Comparison of ENCODE assay signal across 14 cellular contexts in genomic region chr4:3389879-3390840, GRCh38. TPM values are rescaled to one million over a fixed set of nuclear protein-coding genes. Genes with fewer than 3 reads are reported as not detected.
A peak's percentile ranks its signal among the peaks of the same experiment; 100 is the strongest.
DNase-seq lines count a peak whose midpoint lies in the region; ATAC-seq and TF ChIP-seq lines count a peak whose summit lies in the region.
"Had no signal": no experiment of that assay in that cellular context is flagged by ENCODE, and none has a peak within 500 bp of the region (broad histone marks: within the 10 kb centered on the region; RNA-seq: fewer than 3 reads in every experiment).

No MANE protein-coding gene starts in this region.

- H3K27me3 ChIP-seq in left ventricle myocardium inferior (ENCODE audit: low read depth), result no peaks in the 10 kb centered on the region
- H3K27me3 ChIP-seq in foreskin keratinocyte, result no peaks in the 10 kb centered on the region
- H3K27me3 ChIP-seq in neuronal stem cell (ENCODE audit: control insufficient read depth in 3 of 3, insufficient read depth in 3 of 3, low read depth in 1 of 3, low read length in 3 of 3), result no peaks in the 10 kb centered on the region
- H3K27me3 ChIP-seq: cardiac muscle cell, testis had no signal

- H3K27ac ChIP-seq in left ventricle myocardium inferior (replicated peaks) (no peak overlapping the region), foreskin keratinocyte (peak overlapping the region; percentile 39), neuronal stem cell (replicated peaks; ENCODE audit: low read length) (peak overlapping the region; percentile 40)
- H3K27ac ChIP-seq: A549 had no signal

- no peak overlapping the region for H3K4me3 ChIP-seq in left ventricle myocardium inferior
- H3K4me3 ChIP-seq in neuronal stem cell (ENCODE audit: low read length in 2 of 2), result no peak overlapping the region
- H3K4me3 ChIP-seq: A549, cardiac muscle cell, testis had no signal

- intact Hi-C loops in left ventricle myocardium inferior (cut with micrococcal nuclease), result no loop called here
- intact Hi-C loops in cardiac septum (cut with DNase I), result no loop called here

- no peak for ATAC-seq in foreskin keratinocyte
- ATAC-seq: A549; activated CD8-positive, alpha-beta T cell treated with anti-CD3 and anti-CD28 coated beads, Interleukin-2, amount 10 ng/mL, durations not matched to agents 7 days and 5 days had no signal

- H3K4me1 ChIP-seq in left ventricle myocardium inferior (peaks cover 38% of the 10 kb centered on the region), foreskin keratinocyte (peaks cover 7% of the 10 kb centered on the region), neuronal stem cell (ENCODE audit: control insufficient read depth in 2 of 2, insufficient read depth in 1 of 2, low read depth in 1 of 2, low read length in 2 of 2) (peaks cover 38 to 42% of the 10 kb centered on the region in 2 donors)
- H3K4me1 ChIP-seq: A549 had no signal

- H2AK5ac ChIP-seq in neuronal stem cell (ENCODE audit: low read depth, low read length), result peak overlapping the region; percentile 76

- H3K9me3 ChIP-seq in left ventricle myocardium inferior (replicated peaks) (no peaks in the 10 kb centered on the region), neuronal stem cell (replicated peaks in 1 of 2; ENCODE audit: control insufficient read depth in 2 of 2, insufficient read depth in 1 of 2, low read depth in 1 of 2, low read length in 2 of 2) (no peaks in the 10 kb centered on the region)
- H3K9me3 ChIP-seq: A549, testis had no signal

- H3K9ac ChIP-seq in neuronal stem cell (ENCODE audit: low read depth, low read length, poor library complexity), result peak overlapping the region; percentile 64

- peak overlapping the region; percentile 28 for H2BK12ac ChIP-seq in neuronal stem cell (ENCODE audit: low read length)

- no peak overlapping the region for H3K4me2 ChIP-seq in neuronal stem cell (ENCODE audit: insufficient read depth, low read length, poor library complexity, severe bottlenecking)
- H3K4me2 ChIP-seq: A549 had no signal

- no peak overlapping the region for H2BK120ac ChIP-seq in neuronal stem cell (ENCODE audit: low read depth, low read length)

- H4K91ac ChIP-seq in neuronal stem cell (ENCODE audit: low read depth, low read length, poor library complexity), result peak overlapping the region; percentile 22

- no peak overlapping the region for H2AFZ ChIP-seq in neuronal stem cell (ENCODE audit: low read length)

- H4K8ac ChIP-seq in neuronal stem cell (ENCODE audit: low read depth, low read length), result no peak overlapping the region

- peak overlapping the region; percentile 29 for H2BK15ac ChIP-seq in neuronal stem cell (ENCODE audit: low read length)

- H3K18ac ChIP-seq in neuronal stem cell (ENCODE audit: low read length), result peak overlapping the region; percentile 69

- H3K23ac ChIP-seq in neuronal stem cell (ENCODE audit: low read depth, low read length, poor library complexity), result peak overlapping the region; percentile 40

- H3K4ac ChIP-seq in neuronal stem cell (ENCODE audit: low read length), result no peak overlapping the region

- H3K36me3 ChIP-seq in left ventricle myocardium inferior, result no peaks in the 10 kb centered on the region
- no peaks in the 10 kb centered on the region for H3K36me3 ChIP-seq in neuronal stem cell (replicated peaks in 1 of 2; ENCODE audit: control insufficient read depth in 2 of 2, insufficient read depth in 2 of 2, low read length in 2 of 2)
- H3K36me3 ChIP-seq: cardiac muscle cell had no signal

- H2BK5ac ChIP-seq in neuronal stem cell (ENCODE audit: low read length), result no peak overlapping the region

- peaks cover 1% of the 10 kb centered on the region for H3K79me1 ChIP-seq in neuronal stem cell (ENCODE audit: low read depth, low read length)

- no CpG with 5 or more reads among the region's 36 CpGs for whole genome bisulfite sequencing in neuronal stem cell (ENCODE audit: extremely low coverage in 2 of 2, insufficient read length in 2 of 2, insufficient replicate concordance in 1 of 2), 2 donors

- peak overlapping the region; percentile 17 for H3K14ac ChIP-seq in neuronal stem cell (ENCODE audit: low read length)

- DNase-seq in left ventricle myocardium inferior (peak; percentile 16), cardiac septum (ENCODE audit: low spot score) (no peak), foreskin keratinocyte (no peak), neuronal stem cell (ENCODE audit: low spot score) (no peak), GOT3 (lab: John Stamatoyannopoulos, UW) (no peak), SK-N-DZ (ENCODE audit: low spot score) (no peak), mesenteric fat pad (ENCODE audit: low spot score) (no peak), NCI-H146 treated with DMSO at 0.1 percent for 48 hours (lab: John Stamatoyannopoulos, UW; ENCODE audit: unreplicated experiment) (no peak)
- DNase-seq: activated CD8-positive, alpha-beta T cell treated with anti-CD3 and anti-CD28 coated beads, Interleukin-2, amount 10 ng/mL, durations not matched to agents 7 days and 5 days; NCI-H1105; NCI-H446; testis had no signal

- TF ChIP-seq CTCF in left ventricle myocardium inferior (IDR thresholded peaks at IDR 0.05; ENCODE audit: borderline replicate concordance) (no peak), foreskin keratinocyte (conservative IDR thresholded peaks at IDR 0.05) (peak; percentile 13)

RNA-seq across cellular contexts. Expression of gene HGFAC, which starts 51.6 kb away (rescaled TPM):
- total RNA-seq in left ventricle myocardium inferior, result 0.80 TPM
- 0.38 TPM for total RNA-seq in cardiac septum
- total RNA-seq in foreskin keratinocyte, result not detected in 2 replicates
- not detected in 2 replicates for polyA plus RNA-seq in foreskin keratinocyte
- polyA plus RNA-seq in neuronal stem cell (2013, experiment 1 of 2), result 0.59 TPM
- polyA plus RNA-seq in neuronal stem cell (2013, experiment 2 of 2), result 0.61 TPM
- polyA plus RNA-seq in SK-N-DZ (2014; cell fraction: cytosol; rRNA removed), result 0.10 TPM in 1 of 2 replicates, not detected in the other
- 1.2 and 3.6 TPM in 2 replicates for polyA plus RNA-seq in SK-N-DZ (2014; cell fraction: nucleus; rRNA removed)
- total RNA-seq in mesenteric fat pad, result not detected
- total RNA-seq: activated CD8-positive, alpha-beta T cell treated with anti-CD3 and anti-CD28 coated beads, Interleukin-2, amount 10 ng/mL, durations not matched to agents 7 days and 5 days had no signal
